8 cellular contexts compared by ENCODE assay signal in genomic region chr3:179652467-179653105, GRCh38. TPM values are rescaled to one million over a fixed set of nuclear protein-coding genes. Genes with fewer than 3 reads are reported as not detected.
DNase-seq lines count a peak whose midpoint lies in the region; ATAC-seq and TF ChIP-seq lines count a peak whose summit lies in the region.

USP13 (plus strand) TSS chr3:179653040; CDS start chr3:179653226, 186 bp downstream.

- TF ChIP-seq CTCF in RWPE1 (conservative IDR thresholded peaks at IDR 0.05; ENCODE audit: low read depth), result no peak

- H3K9me3 ChIP-seq in ES-I3 (ENCODE audit: control insufficient read depth, insufficient read depth, low read length) (no peaks in the 10 kb centered on the region), neuron (ENCODE audit: low read length) (no peaks in the 10 kb centered on the region)

- H3K27ac ChIP-seq in RWPE1, result peak within 1 kb of the TSS; percentile 93

- H3K36me3 ChIP-seq in ES-I3 (ENCODE audit: insufficient read depth, low read length) (no peaks in the 10 kb centered on the region), neuron (ENCODE audit: insufficient read depth, low read length) (no peaks in the 10 kb centered on the region)

- ATAC-seq in GM21723 (IDR thresholded peaks at IDR 0.05; ENCODE audit: unreplicated experiment), result peak; percentile 58

- 0 out of 2 replicates have a peak, but pooled peaks cover 6% of the 10 kb centered on the region for H3K4me1 ChIP-seq in ES-I3 (ENCODE audit: insufficient read depth, low read length)
- peaks cover 14% of the 10 kb centered on the region for H3K4me1 ChIP-seq in neuron (ENCODE audit: insufficient read depth, low read length)

- DNase-seq in Jurkat, Clone E6-1 (ENCODE audit: low read depth, low spot score), result peak; percentile 85
- DNase-seq in RWPE1 (ENCODE audit: low spot score) (peak; percentile 51), foreskin melanocyte (peak; percentile 71), superior temporal gyrus (ENCODE audit: extremely low spot score) (peak; percentile 82)
- peak; percentile 8 to 62 (median 40) for DNase-seq in activated naive CD4-positive, alpha-beta T cell (lab: John Stamatoyannopoulos, UW)

- H3K4me3 ChIP-seq in Jurkat, Clone E6-1 (ENCODE audit: low read length), result peak within 1 kb of the TSS; percentile 79
- H3K4me3 ChIP-seq in neuron (ENCODE audit: low read length), result peak within 1 kb of the TSS; percentile 99

- H2AFZ ChIP-seq in neuron (ENCODE audit: low read depth, low read length), result peak within 1 kb of the TSS; percentile 80

- no peaks in the 10 kb centered on the region for H3K27me3 ChIP-seq in neuron (ENCODE audit: insufficient read depth, low read length)

- POLR2A ChIA-PET in RWPE1 (lab: Yijun Ruan, JAX; ENCODE audit: low non-redundant PET), result no interaction called here

- peak within 1 kb of the TSS; percentile 95 for H3K9ac ChIP-seq in ES-I3 (ENCODE audit: low read depth, low read length)

- CTCF ChIA-PET in RWPE1 (lab: Yijun Ruan, JAX), result interaction anchor here (0.6 to 1.4 kb wide), 2 partner anchors 10 to 14 kb away, joined by 3 to 4 read pairs; no protein-coding TSS in a partner anchor

RNA-seq across cellular contexts. Expression of gene USP13, which starts in this region (rescaled TPM):
- polyA plus RNA-seq in Jurkat, Clone E6-1 (2012; ENCODE audit: insufficient read depth, insufficient read length), result 19.5 TPM

Comparison
In these comparisons a context has a peak if more than half of its experiments do, and no peak if none do; other contexts are left out.
1. Peak in every context shown above with its lines: DNase-seq, ATAC-seq, H3K4me3 ChIP-seq and H3K27ac ChIP-seq.